Comparison of ENCODE assay signal across 29 cellular contexts in genomic region chr11:111225871-111226270, GRCh38. TPM values are rescaled to one million over a fixed set of nuclear protein-coding genes. Genes with fewer than 3 reads are reported as not detected.
"Had no signal": no experiment of that assay in that cellular context is flagged by ENCODE, and none has a peak within 500 bp of the region (broad histone marks: within the 10 kb centered on the region; RNA-seq: fewer than 3 reads in every experiment).

No MANE protein-coding gene starts in this region.

- DNase-seq: activated B cell treated with CpG ODN at 0.5 μM for 24 hours; activated CD4-positive, alpha-beta T cell treated with anti-CD3 and anti-CD28 coated beads, Interleukin-2, amount 50 U/mL, for 4 hours; activated effector memory CD4-positive, alpha-beta T cell treated with Interleukin-2 at 50 U/mL for 16 hours; activated naive CD4-positive, alpha-beta T cell treated with Interleukin-2 at 50 U/mL for 16 hours; activated T-cell treated with anti-CD3 and anti-CD28 coated beads for 4 hours; activated T-cell treated with anti-CD3 and anti-CD28 coated beads, Interleukin-2, amount 50 U/mL, for 72 hours; colonic mucosa; effector CD8-positive, alpha-beta T cell; esophagus squamous epithelium; foreskin melanocyte; heart right ventricle; left ventricle myocardium superior; naive thymus-derived CD4-positive, alpha-beta T cell; ovary; retina; stimulated activated CD4-positive, alpha-beta T cell treated with anti-CD3 and anti-CD28 coated beads, Interleukin-12 subunit alpha, Interleukin-12 subunit beta, amount 100 ng/mL, for 4 hours; stimulated activated CD4-positive, alpha-beta T cell treated with anti-CD3 and anti-CD28 coated beads, Interleukin-4, amount 100 ng/mL, for 1 hour; stimulated activated naive CD8-positive, alpha-beta T cell treated with anti-CD3 and anti-CD28 coated beads, Interleukin-15, amount 100 ng/mL, for 72 hours; substantia nigra; T-helper 2 cell had no signal

- H3K27me3 ChIP-seq: colonic mucosa, esophagus squamous epithelium, ovary, tibial nerve had no signal

- H3K4me3 ChIP-seq: colonic mucosa, esophagus squamous epithelium, heart right ventricle, ovary, prostate gland, skin epidermis, tibial nerve had no signal

- H3K9me3 ChIP-seq: colonic mucosa, ovary, prostate gland had no signal

- H3K4me1 ChIP-seq: colonic mucosa, prostate gland had no signal

- H3K36me3 ChIP-seq: colonic mucosa, esophagus squamous epithelium, heart right ventricle, ovary, prostate gland, tibial nerve had no signal

- H3K27ac ChIP-seq: colonic mucosa, epithelial cell of prostate, esophagus squamous epithelium, heart right ventricle, ovary, prostate gland, skin epidermis, tibial nerve had no signal

RNA-seq across cellular contexts. Expression of gene POU2AF2, which starts 19.7 kb away (rescaled TPM):
- total RNA-seq: activated B cell treated with CpG ODN at 0.5 μM for 24 hours; activated T-cell treated with anti-CD3 and anti-CD28 coated beads, Interleukin-2, amount 50 U/mL, for 72 hours; bronchial epithelial cell; dermis microvascular lymphatic vessel endothelial cell; esophagus squamous epithelium; glomerular endothelial cell; heart right ventricle; left ventricle myocardium superior; lung microvascular endothelial cell; mesothelial cell of epicardium; naive thymus-derived CD4-positive, alpha-beta T cell had no signal
